ENCODE assay signal across 8 cellular contexts in the genomic region with DNA sequence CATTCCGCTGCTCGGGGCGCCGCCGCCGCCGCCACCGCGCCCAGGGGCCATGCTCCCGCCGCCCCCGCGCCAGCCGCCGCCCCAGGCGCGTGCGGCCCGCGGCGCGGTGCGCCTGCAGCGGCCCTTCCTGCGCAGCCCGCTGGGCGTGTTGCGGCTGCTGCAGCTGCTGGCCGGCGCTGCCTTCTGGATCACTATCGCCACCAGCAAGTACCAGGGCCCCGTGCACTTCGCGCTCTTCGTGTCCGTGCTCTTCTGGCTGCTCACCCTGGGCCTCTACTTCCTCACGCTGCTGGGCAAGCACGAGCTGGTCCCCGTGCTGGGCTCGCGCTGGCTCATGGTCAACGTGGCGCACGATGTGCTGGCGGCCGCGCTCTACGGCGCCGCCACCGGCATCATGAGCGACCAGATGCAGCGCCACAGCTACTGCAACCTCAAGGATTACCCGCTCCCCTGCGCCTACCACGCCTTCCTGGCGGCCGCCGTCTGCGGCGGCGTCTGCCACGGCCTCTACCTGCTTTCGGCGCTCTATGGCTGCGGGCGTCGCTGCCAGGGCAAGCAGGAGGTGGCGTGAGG. TPM values are rescaled to one million over a fixed set of nuclear protein-coding genes. Genes with fewer than 3 reads are reported as not detected.
A peak's percentile ranks its signal among the peaks of the same experiment; 100 is the strongest.
DNase-seq lines count a peak whose midpoint lies in the region; ATAC-seq and TF ChIP-seq lines count a peak whose summit lies in the region.

No MANE protein-coding gene starts in this region.

- H3K27ac ChIP-seq in ectodermal cell (ENCODE audit: insufficient read depth, low read depth, low read length, poor library complexity, severe bottlenecking) (peak overlapping the region; percentile 50), lower lobe of right lung (peak overlapping the region; percentile 90)

- peak overlapping the region; percentile 97 for H3K27ac Mint-ChIP-seq in activated CD4-positive, alpha-beta T cell treated with anti-CD3 and anti-CD28 coated beads, Interleukin-2, amount 10 ng/mL, durations not matched to agents 24 days and 14 days

- ATAC-seq in HG02623 (IDR thresholded peaks at IDR 0.05; ENCODE audit: unreplicated experiment) (peak; percentile 68), lower lobe of right lung (peak; percentile 76 to 78)

- H3K4me3 Mint-ChIP-seq in activated CD4-positive, alpha-beta T cell treated with anti-CD3 and anti-CD28 coated beads, Interleukin-2, amount 10 ng/mL, durations not matched to agents 24 days and 14 days = peak overlapping the region; percentile 97

- H3K4me3 ChIP-seq in ectodermal cell (ENCODE audit: insufficient read depth, low read depth, low read length) = peak overlapping the region; percentile 62
- peak overlapping the region; percentile 74 for H3K4me3 ChIP-seq in lower lobe of right lung

- peak; percentile 74 for DNase-seq in NCI-H82 (lab: John Stamatoyannopoulos, UW)
- DNase-seq in NCI-H82 treated with DMSO at 0.1 percent for 48 hours (lab: John Stamatoyannopoulos, UW; ENCODE audit: unreplicated experiment) = no peak
- peak; percentile 20 to 31 for DNase-seq in NCI-H1930 (lab: John Stamatoyannopoulos, UW)
- DNase-seq in activated CD4-positive, alpha-beta T cell treated with anti-CD3 and anti-CD28 coated beads, Interleukin-2, amount 10 ng/mL, durations not matched to agents 24 days and 14 days = peak; percentile 87
- peak; percentile 86 for DNase-seq in lower lobe of right lung
- DNase-seq in stimulated activated CD4-positive, alpha-beta T cell treated with anti-CD3 and anti-CD28 coated beads, TNF-alpha, amount 100 ng/mL, for 1 hour (ENCODE audit: low read depth in 3 of 3, low spot score in 1 of 3) = peak in 2 of 3 donors; percentile 14 to 41

- 0% methylated on average over 69 of the region's 69 CpGs for WGBS in ectodermal cell, 2 experiments

- peaks cover 26% of the 10 kb centered on the region for H3K27me3 Mint-ChIP-seq in activated CD4-positive, alpha-beta T cell treated with anti-CD3 and anti-CD28 coated beads, Interleukin-2, amount 10 ng/mL, durations not matched to agents 24 days and 14 days

- H3K27me3 ChIP-seq in ectodermal cell (ENCODE audit: control insufficient read depth, insufficient read depth, low read length, poor library complexity, severe bottlenecking) (no peaks in the 10 kb centered on the region), lower lobe of right lung (ENCODE audit: low read depth) (no peaks in the 10 kb centered on the region)

- H3K36me3 Mint-ChIP-seq in activated CD4-positive, alpha-beta T cell treated with anti-CD3 and anti-CD28 coated beads, Interleukin-2, amount 10 ng/mL, durations not matched to agents 24 days and 14 days (ENCODE audit: low read depth) = no peaks in the 10 kb centered on the region

- H3K4me1 ChIP-seq in ectodermal cell (ENCODE audit: control insufficient read depth, insufficient read depth, low read length) (peaks cover 34% of the 10 kb centered on the region), lower lobe of right lung (peaks cover 56% of the 10 kb centered on the region)

- peaks cover 10% of the 10 kb centered on the region for H3K4me1 Mint-ChIP-seq in activated CD4-positive, alpha-beta T cell treated with anti-CD3 and anti-CD28 coated beads, Interleukin-2, amount 10 ng/mL, durations not matched to agents 24 days and 14 days

- H3K9me3 ChIP-seq in ectodermal cell (ENCODE audit: control insufficient read depth, low read length) = no peaks in the 10 kb centered on the region
- no peaks in the 10 kb centered on the region for H3K9me3 ChIP-seq in lower lobe of right lung

- no peaks in the 10 kb centered on the region for H3K9me3 Mint-ChIP-seq in activated CD4-positive, alpha-beta T cell treated with anti-CD3 and anti-CD28 coated beads, Interleukin-2, amount 10 ng/mL, durations not matched to agents 24 days and 14 days

- peak; percentile 31 for TF ChIP-seq CTCF in lower lobe of right lung (IDR thresholded peaks at IDR 0.05)

- no peaks in the 10 kb centered on the region for H3K36me3 ChIP-seq in ectodermal cell (ENCODE audit: control insufficient read depth, insufficient read depth, low read length)
- H3K36me3 ChIP-seq in lower lobe of right lung = peaks cover 12% of the 10 kb centered on the region

- intact Hi-C loops in activated CD4-positive, alpha-beta T cell treated with anti-CD3 and anti-CD28 coated beads, Interleukin-2, amount 10 ng/mL, durations not matched to agents 24 days and 14 days (cut with micrococcal nuclease) = loop anchor here (1.0 kb wide), 2 partner anchors 23 to 27 kb away; partner anchors contain the start of genes AVPI1 and ZFYVE27
- intact Hi-C loops in lower lobe of right lung (cut with DNase I) = no loop called here

RNA-seq across cellular contexts. Expression of gene MARVELD1, which starts 0.4 kb away (rescaled TPM):
- 4.6 and 5.6 TPM in 2 replicates for total RNA-seq in activated CD4-positive, alpha-beta T cell treated with anti-CD3 and anti-CD28 coated beads, Interleukin-2, amount 10 ng/mL, durations not matched to agents 24 days and 14 days
- polyA plus RNA-seq in ectodermal cell (2013, experiment 1 of 4) = 43.3 TPM
- 37.6 TPM for polyA plus RNA-seq in ectodermal cell (2013, experiment 2 of 4)
- 30.8 TPM for polyA plus RNA-seq in ectodermal cell (2013, experiment 3 of 4)
- 37.9 TPM for polyA plus RNA-seq in ectodermal cell (2013, experiment 4 of 4)
- 36.5 TPM for total RNA-seq in lower lobe of right lung

RNA-seq across cellular contexts. Expression of gene ZFYVE27, which starts 23.0 kb away (rescaled TPM):
- 38.1 and 42.2 TPM in 2 replicates for total RNA-seq in activated CD4-positive, alpha-beta T cell treated with anti-CD3 and anti-CD28 coated beads, Interleukin-2, amount 10 ng/mL, durations not matched to agents 24 days and 14 days
- polyA plus RNA-seq in ectodermal cell (2013, experiment 1 of 4) = 24.1 TPM
- 22.7 TPM for polyA plus RNA-seq in ectodermal cell (2013, experiment 2 of 4)
- 18.8 TPM for polyA plus RNA-seq in ectodermal cell (2013, experiment 3 of 4)
- 21.3 TPM for polyA plus RNA-seq in ectodermal cell (2013, experiment 4 of 4)
- 28.3 TPM for total RNA-seq in lower lobe of right lung

RNA-seq across cellular contexts. Expression of gene AVPI1, which starts 26.9 kb away (rescaled TPM):
- total RNA-seq in activated CD4-positive, alpha-beta T cell treated with anti-CD3 and anti-CD28 coated beads, Interleukin-2, amount 10 ng/mL, durations not matched to agents 24 days and 14 days = 1.1 and 1.3 TPM in 2 replicates
- polyA plus RNA-seq in ectodermal cell (2013, experiment 1 of 4) = 4.5 TPM
- polyA plus RNA-seq in ectodermal cell (2013, experiment 2 of 4) = 3.6 TPM
- polyA plus RNA-seq in ectodermal cell (2013, experiment 3 of 4) = 2.6 TPM
- polyA plus RNA-seq in ectodermal cell (2013, experiment 4 of 4) = 4.4 TPM
- total RNA-seq in lower lobe of right lung = 22.6 TPM

RNA-seq across cellular contexts. Expression of gene SFRP5, which starts 57.9 kb away (rescaled TPM):
- not detected in 2 replicates for total RNA-seq in activated CD4-positive, alpha-beta T cell treated with anti-CD3 and anti-CD28 coated beads, Interleukin-2, amount 10 ng/mL, durations not matched to agents 24 days and 14 days
- not detected for polyA plus RNA-seq in ectodermal cell (2013, experiment 1 of 4)
- polyA plus RNA-seq in ectodermal cell (2013, experiment 2 of 4) = 0.16 TPM
- polyA plus RNA-seq in ectodermal cell (2013, experiment 3 of 4) = 0.37 TPM
- 0.49 TPM for polyA plus RNA-seq in ectodermal cell (2013, experiment 4 of 4)
- 0.27 TPM for total RNA-seq in lower lobe of right lung

Comparison
In these comparisons a context has a peak if more than half of its experiments do, and no peak if none do; other contexts are left out.
1. RNA of gene AVPI1, which starts 26.9 kb away (total RNA-seq): 22.6 TPM in lower lobe of right lung (single experiment); 1.1 to 1.3 TPM in activated CD4-positive, alpha-beta T cell treated with anti-CD3 and anti-CD28 coated beads, Interleukin-2, amount 10 ng/mL, durations not matched to agents 24 days and 14 days; every median in the first group is over 10 times any median in the second.